ENCODE assay signal across 1 cellular context in genomic region chr1:58781541-58782307, GRCh38.
A peak's percentile ranks its signal among the peaks of the same experiment; 100 is the strongest.
TF ChIP-seq lines count a peak whose summit lies in the region.

No MANE protein-coding gene starts in this region.

TF ChIP-seq in HEK293, 187 proteins besides CTCF, POLR2A, EP300 and RAD21 (continued from another document and continues in another):
- TF ChIP-seq PRDM2 (tag by site-specific recombination; IDR thresholded peaks at IDR 0.05; ENCODE audit: borderline replicate concordance) (no peak), BCL11B (tag by site-specific recombination; IDR thresholded peaks at IDR 0.05; ENCODE audit: low read depth) (peak; percentile 41; the same call in 1 of the 2 replicates), ZNF426 (tag by site-specific recombination; IDR thresholded peaks at IDR 0.05) (no peak), ZNF449 (tag by site-specific recombination; IDR thresholded peaks at IDR 0.05) (0 out of 2 replicates have a peak, but pooled peaks have one; percentile 16), ZNF473 (tag by site-specific recombination; IDR thresholded peaks at IDR 0.05) (no peak), ZNF580 (tag by site-specific recombination; IDR thresholded peaks at IDR 0.05) (no peak), ZNF292 (tag by site-specific recombination; IDR thresholded peaks at IDR 0.05; ENCODE audit: borderline replicate concordance, low read depth) (no peak), ZBTB20 (tag by site-specific recombination; IDR thresholded peaks at IDR 0.05) (no peak), ZNF600 (tag by site-specific recombination; IDR thresholded peaks at IDR 0.05) (0 out of 2 replicates have a peak, but pooled peaks have one; percentile 29), RBAK (tag by site-specific recombination; IDR thresholded peaks at IDR 0.05) (no peak), ZNF18 (tag by site-specific recombination; IDR thresholded peaks at IDR 0.05) (peak; percentile 64; the same call in 1 of the 2 replicates), ZNF571 (tag by site-specific recombination; IDR thresholded peaks at IDR 0.05) (no peak), ZFP41 (tag by site-specific recombination; IDR thresholded peaks at IDR 0.05; ENCODE audit: borderline replicate concordance) (no peak), SP7 (tag by site-specific recombination; IDR thresholded peaks at IDR 0.05) (0 out of 2 replicates have a peak, but pooled peaks have one; percentile 22), TCF7L2 (IDR thresholded peaks at IDR 0.05; ENCODE audit: borderline replicate concordance, low read depth, low read length) (no peak), ZBTB7A (tag by site-specific recombination; IDR thresholded peaks at IDR 0.05; ENCODE audit: low read depth) (no peak), ZNF391 (tag by site-specific recombination; IDR thresholded peaks at IDR 0.05; ENCODE audit: borderline replicate concordance, low read depth) (no peak), SP2 (tag by site-specific recombination; IDR thresholded peaks at IDR 0.05) (no peak), PRDM10 (tag by site-specific recombination; IDR thresholded peaks at IDR 0.05) (peak; percentile 69), ZNF621 (tag by site-specific recombination; IDR thresholded peaks at IDR 0.05) (no peak), ZNF324 (tag by site-specific recombination; IDR thresholded peaks at IDR 0.05) (no peak), KLF16 (tag by site-specific recombination; IDR thresholded peaks at IDR 0.05) (peak; percentile 31; the same call in 1 of the 2 replicates), ZNF157 (tag by site-specific recombination; IDR thresholded peaks at IDR 0.05) (no peak), INSM2 (tag by site-specific recombination; IDR thresholded peaks at IDR 0.05) (no peak), ZNF10 (tag by site-specific recombination; IDR thresholded peaks at IDR 0.05) (no peak), KLF17 (tag by site-specific recombination; IDR thresholded peaks at IDR 0.05) (no peak; the same call in none of the 2 replicates), ZBTB49 (tag by site-specific recombination; IDR thresholded peaks at IDR 0.05; ENCODE audit: low read depth) (no peak), MEIS1 (CRISPR knock-in tag; IDR thresholded peaks at IDR 0.05; ENCODE audit: borderline replicate concordance) (no peak), ZNF266 (tag by site-specific recombination; IDR thresholded peaks at IDR 0.05; ENCODE audit: low read depth) (no peak), GLI2 (tag by site-specific recombination; IDR thresholded peaks at IDR 0.05; ENCODE audit: borderline replicate concordance, low read depth) (no peak), ZNF530 (tag by site-specific recombination; IDR thresholded peaks at IDR 0.05; ENCODE audit: low read depth) (no peak), ZNF548 (tag by site-specific recombination; IDR thresholded peaks at IDR 0.05) (no peak), ZNF350 (tag by site-specific recombination; IDR thresholded peaks at IDR 0.05) (no peak), ZNF274 (IDR thresholded peaks at IDR 0.05; ENCODE audit: low read length) (no peak), ZNF274 (tag by site-specific recombination; IDR thresholded peaks at IDR 0.05; ENCODE audit: borderline replicate concordance) (no peak), ZNF132 (tag by site-specific recombination; IDR thresholded peaks at IDR 0.05; ENCODE audit: borderline replicate concordance) (no peak), KLF8 (tag by site-specific recombination; IDR thresholded peaks at IDR 0.05) (no peak; the same call in 1 of the 2 replicates), KLF7 (tag by site-specific recombination; IDR thresholded peaks at IDR 0.05; ENCODE audit: borderline replicate concordance) (no peak), ZNF501 (tag by site-specific recombination; IDR thresholded peaks at IDR 0.05) (no peak), ZNF558 (tag by site-specific recombination; IDR thresholded peaks at IDR 0.05) (no peak)
